ENCODE assay signal across 17 cellular contexts in the genomic region with DNA sequence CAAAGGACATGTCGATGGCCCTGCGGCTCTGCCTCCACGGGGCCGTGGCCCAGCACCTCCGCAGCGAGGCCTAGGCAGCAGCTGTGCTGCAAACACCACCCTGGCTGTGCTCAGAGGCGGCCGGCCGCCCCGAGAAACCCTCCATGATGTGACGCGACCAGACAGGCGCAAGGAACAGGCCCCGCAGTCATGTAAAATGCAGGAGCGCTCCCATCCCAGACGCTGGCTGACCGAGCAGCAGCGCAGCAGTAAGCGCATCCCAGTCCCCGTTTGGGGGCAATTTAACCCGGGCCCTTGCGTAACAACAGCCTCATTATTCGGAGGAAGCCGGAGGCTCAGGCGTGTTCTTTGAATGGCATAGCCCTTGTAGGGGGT.
"Had no signal": no experiment of that assay in that cellular context is flagged by ENCODE, and none has a peak within 500 bp of the region (broad histone marks: within the 10 kb centered on the region; RNA-seq: fewer than 3 reads in every experiment).

No MANE protein-coding gene starts in this region.

- H3K27me3 Mint-ChIP-seq: activated CD4-positive, alpha-beta T cell treated with anti-CD3 and anti-CD28 coated beads, Interleukin-2, amount 10 ng/mL, durations not matched to agents 7 days and 5 days; stimulated activated naive CD8-positive, alpha-beta T cell treated with anti-CD3 and anti-CD28 coated beads, Interleukin-15, amount 100 ng/mL, for 72 hours had no signal

- H3K27ac ChIP-seq: epithelial cell of prostate, neutrophil had no signal

- H3K36me3 ChIP-seq: neutrophil had no signal

- H3K4me1 Mint-ChIP-seq: activated CD4-positive, alpha-beta T cell treated with anti-CD3 and anti-CD28 coated beads, Interleukin-2, amount 10 ng/mL, durations not matched to agents 7 days and 5 days; activated naive CD4-positive, alpha-beta T cell treated with anti-CD3 and anti-CD28 coated beads, Interleukin-2, amount 50 U/mL, for 24 hours; naive B cell; stimulated activated naive CD8-positive, alpha-beta T cell treated with anti-CD3 and anti-CD28 coated beads, Interleukin-15, amount 100 ng/mL, for 72 hours had no signal

- H3K9me3 Mint-ChIP-seq: activated naive CD4-positive, alpha-beta T cell treated with anti-CD3 and anti-CD28 coated beads, Interleukin-2, amount 50 U/mL, for 24 hours had no signal

- DNase-seq: activated CD4-positive, alpha-beta T cell treated with anti-CD3 and anti-CD28 coated beads, Interleukin-2, amount 10 ng/mL, durations not matched to agents 7 days and 5 days; activated CD8-positive, alpha-beta T cell treated with anti-CD3 and anti-CD28 coated beads, Interleukin-2, amount 10 ng/mL, durations not matched to agents 7 days and 5 days; activated gamma-delta T cell; activated T-cell treated with anti-CD3 and anti-CD28 coated beads, Interleukin-2, amount 50 U/mL, for 48 hours; foreskin fibroblast; mammary epithelial cell; naive B cell; small intestine; stimulated activated CD4-positive, alpha-beta T cell treated with anti-CD3 and anti-CD28 coated beads, Interleukin-15, amount 100 ng/mL, for 24 hours; stimulated activated CD4-positive, alpha-beta T cell treated with anti-CD3 and anti-CD28 coated beads, Interleukin-2, amount 100 ng/mL, for 48 hours; stimulated activated naive CD8-positive, alpha-beta T cell treated with anti-CD3 and anti-CD28 coated beads, Interleukin-15, amount 100 ng/mL, for 72 hours; trophoblast cell had no signal

- H3K36me3 Mint-ChIP-seq: activated naive CD4-positive, alpha-beta T cell treated with anti-CD3 and anti-CD28 coated beads, Interleukin-2, amount 50 U/mL, for 24 hours; naive B cell had no signal

- H3K4me3 Mint-ChIP-seq: activated CD4-positive, alpha-beta T cell treated with anti-CD3 and anti-CD28 coated beads, Interleukin-2, amount 10 ng/mL, durations not matched to agents 7 days and 5 days; activated CD8-positive, alpha-beta T cell treated with anti-CD3 and anti-CD28 coated beads, Interleukin-2, amount 10 ng/mL, durations not matched to agents 7 days and 5 days; activated naive CD4-positive, alpha-beta T cell treated with anti-CD3 and anti-CD28 coated beads, Interleukin-2, amount 50 U/mL, for 24 hours; naive B cell; stimulated activated naive CD8-positive, alpha-beta T cell treated with anti-CD3 and anti-CD28 coated beads, Interleukin-15, amount 100 ng/mL, for 72 hours; T-helper 1 cell treated with Interleukin-12 subunit alpha and Interleukin-12 subunit beta and Interleukin-4 antibody, amounts not matched to agents 30 μg/mL and 1 μg/mL, for 36 hours had no signal

- H3K9me3 ChIP-seq: mucosa of descending colon, neutrophil had no signal

- FAIRE-seq: small intestine had no signal

- H3K27ac Mint-ChIP-seq: activated CD4-positive, alpha-beta T cell treated with anti-CD3 and anti-CD28 coated beads, Interleukin-2, amount 10 ng/mL, durations not matched to agents 7 days and 5 days; activated CD8-positive, alpha-beta T cell treated with anti-CD3 and anti-CD28 coated beads, Interleukin-2, amount 10 ng/mL, durations not matched to agents 7 days and 5 days; activated naive CD4-positive, alpha-beta T cell treated with anti-CD3 and anti-CD28 coated beads, Interleukin-2, amount 50 U/mL, for 24 hours; naive B cell; stimulated activated naive CD8-positive, alpha-beta T cell treated with anti-CD3 and anti-CD28 coated beads, Interleukin-15, amount 100 ng/mL, for 72 hours; T-helper 1 cell treated with Interleukin-12 subunit alpha and Interleukin-12 subunit beta and Interleukin-4 antibody, amounts not matched to agents 30 μg/mL and 1 μg/mL, for 36 hours had no signal

- H3K4me3 ChIP-seq: mucosa of descending colon had no signal
